Comparison of ENCODE assay signal across 1 cellular context in genomic region chr9:13575558-13575957, GRCh38.
TF ChIP-seq lines count a peak whose summit lies in the region.

No MANE protein-coding gene starts in this region.

TF ChIP-seq in GM23338, 12 proteins besides CTCF, POLR2A, EP300 and RAD21:
- no peak for TF ChIP-seq EZH2phosphoT487 (IDR thresholded peaks at IDR 0.05; ENCODE audit: unreplicated experiment)
- no peak for TF ChIP-seq EZH2 (IDR thresholded peaks at IDR 0.05; ENCODE audit: low read depth, unreplicated experiment)
- TF ChIP-seq STAT1 (IDR thresholded peaks at IDR 0.05; ENCODE audit: unreplicated experiment), result no peak
- TF ChIP-seq JUNB (IDR thresholded peaks at IDR 0.05; ENCODE audit: unreplicated experiment), result no peak
- TF ChIP-seq NANOG (IDR thresholded peaks at IDR 0.05; ENCODE audit: borderline replicate concordance), result no peak
- no peak for TF ChIP-seq CREB1 (CRISPR knock-in tag; IDR thresholded peaks at IDR 0.05; ENCODE audit: low read depth)
